ENCODE assay signal across 16 cellular contexts in the genomic region with DNA sequence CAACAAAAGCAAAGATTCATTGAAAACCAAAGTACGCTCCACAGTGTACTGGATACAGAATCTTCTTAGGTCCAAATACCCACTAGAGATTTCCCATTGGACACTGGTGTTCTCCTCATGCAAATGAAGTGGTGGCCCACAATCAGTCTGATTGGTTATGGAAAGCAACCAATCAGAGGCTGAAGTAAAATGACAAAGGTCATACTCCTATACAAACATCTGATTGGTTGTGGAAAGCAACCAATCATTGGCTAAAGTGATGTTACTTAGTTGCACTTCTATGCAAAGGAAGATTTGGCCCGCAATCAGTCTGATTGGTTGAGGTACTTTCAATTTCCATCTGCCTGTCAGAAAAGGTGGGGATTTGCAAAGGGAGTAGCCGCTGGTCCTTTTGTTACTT. TPM values are rescaled to one million over a fixed set of nuclear protein-coding genes. Genes with fewer than 3 reads are reported as not detected.
A peak's percentile ranks its signal among the peaks of the same experiment; 100 is the strongest.
DNase-seq lines count a peak whose midpoint lies in the region; ATAC-seq and TF ChIP-seq lines count a peak whose summit lies in the region.
"Had no signal": no experiment of that assay in that cellular context is flagged by ENCODE, and none has a peak within 500 bp of the region (broad histone marks: within the 10 kb centered on the region; RNA-seq: fewer than 3 reads in every experiment).

No MANE protein-coding gene starts in this region.

- no peak overlapping the region for H3K9ac ChIP-seq in DND-41 (ENCODE audit: low read depth, low read length)

- H3K79me2 ChIP-seq in DND-41 (ENCODE audit: insufficient read depth, low read length), result peaks cover 9% of the 10 kb centered on the region

- CTCF ChIA-PET in A673 (lab: Charles Lee), result no interaction called here

- H3K27me3 ChIP-seq in A673 (replicated peaks; ENCODE audit: insufficient read depth, low read depth, low read length, poor library complexity), result no peaks in the 10 kb centered on the region
- H3K27me3 ChIP-seq in DND-41 (ENCODE audit: insufficient read depth, low read length, poor library complexity), result no peaks in the 10 kb centered on the region
- H3K27me3 ChIP-seq: colonic mucosa, hepatocyte, uterus had no signal

- H4K20me1 ChIP-seq in DND-41 (ENCODE audit: insufficient read depth, low read length), result no peaks in the 10 kb centered on the region

- TF ChIP-seq CTCF in A673 (conservative IDR thresholded peaks at IDR 0.05; ENCODE audit: low read depth, low read length) (no peak), DND-41 (IDR thresholded peaks at IDR 0.05; ENCODE audit: borderline replicate concordance, extremely low read depth, low read length, poor library complexity, severe bottlenecking) (no peak), choroid plexus epithelial cell (conservative IDR thresholded peaks at IDR 0.05; ENCODE audit: low read depth, low read length) (no peak), lower leg skin (IDR thresholded peaks at IDR 0.05) (no peak)

- no peak overlapping the region for H3K4me3 ChIP-seq in A673 (ENCODE audit: low read depth, low read length, poor library complexity, severe bottlenecking)
- no peak overlapping the region for H3K4me3 ChIP-seq in DND-41 (ENCODE audit: low read depth in 1 of 2, low read length in 2 of 2)
- no peak overlapping the region for H3K4me3 ChIP-seq in choroid plexus epithelial cell (ENCODE audit: low read depth, low read length)
- H3K4me3 ChIP-seq in lower leg skin (ENCODE audit: low read depth, poor library complexity, severe bottlenecking), result no peak overlapping the region
- H3K4me3 ChIP-seq: colonic mucosa, HAP-1, hepatocyte, uterus had no signal

- peak overlapping the region; percentile 87 for H2AFZ ChIP-seq in DND-41 (ENCODE audit: low read depth, low read length)

- intact Hi-C loops in A673 (cut with micrococcal nuclease; ENCODE audit: unreplicated experiment), result no loop called here
- intact Hi-C loops in lower leg skin (cut with DNase I; ENCODE audit: low total_unique reads), result no loop called here

- H3K4me1 ChIP-seq in A673 (ENCODE audit: insufficient read depth, low read length, poor library complexity, severe bottlenecking) (peaks cover 3% of the 10 kb centered on the region), DND-41 (ENCODE audit: insufficient read depth, low read length) (peaks cover 22% of the 10 kb centered on the region)
- H3K4me1 ChIP-seq: colonic mucosa, HAP-1 had no signal

- POLR2A ChIA-PET in A673 (lab: Charles Lee; ENCODE audit: low non-redundant PET), result no interaction called here

- H3K36me3 ChIP-seq in A673 (ENCODE audit: insufficient read depth, low read length, poor library complexity, severe bottlenecking) (no peaks in the 10 kb centered on the region), DND-41 (ENCODE audit: insufficient read depth, low read length) (no peaks in the 10 kb centered on the region; the same call in 1 of the 2 replicates)
- H3K36me3 ChIP-seq: colonic mucosa, HAP-1, uterus had no signal

- BruUV-seq in A673 (replicated peaks; lab: Mats Ljungman, UMichigan), result no TSS peak

- H3K9me3 ChIP-seq in A673 (ENCODE audit: low read depth, low read length, poor library complexity, severe bottlenecking), result no peaks in the 10 kb centered on the region
- no peaks in the 10 kb centered on the region for H3K9me3 ChIP-seq in DND-41 (ENCODE audit: insufficient read depth, low read length, severe bottlenecking)
- H3K9me3 ChIP-seq: colonic mucosa, HAP-1, uterus had no signal

- H3K27ac ChIP-seq in A673 (ENCODE audit: low read depth, low read length, poor library complexity, severe bottlenecking) (no peak overlapping the region), DND-41 (ENCODE audit: low read length) (no peak overlapping the region)
- H3K27ac ChIP-seq: colonic mucosa, hepatocyte had no signal

- no peak for ATAC-seq in DND-41 (ENCODE audit: insufficient read depth, low read depth)
- ATAC-seq in HG03175 (IDR thresholded peaks at IDR 0.05; ENCODE audit: unreplicated experiment), result no peak
- ATAC-seq in HG02970 (IDR thresholded peaks at IDR 0.05; ENCODE audit: low FRiP score, unreplicated experiment), result no peak
- ATAC-seq: left colon; stimulated activated effector memory CD8-positive, alpha-beta T cell treated with anti-CD3 and anti-CD28 coated beads, Interleukin-12 subunit alpha, Interleukin-12 subunit beta, amount 100 ng/mL, for 72 hours had no signal

- WGBS in lower leg skin, 2 donors, result 96 to 100% methylated on average over 3 of the region's 3 CpGs

- no peak for TF ChIP-seq POLR2A in lower leg skin (IDR thresholded peaks at IDR 0.05)

- DNase-seq in A673 (ENCODE audit: low spot score), result peak; percentile 28
- DNase-seq in DND-41, result no peak
- peak; percentile 89 for DNase-seq in NCI-H2227 treated with DMSO at 0.1 percent for 48 hours (lab: John Stamatoyannopoulos, UW)
- peak; percentile 12 for DNase-seq in choroid plexus epithelial cell (ENCODE audit: low read depth)
- DNase-seq in AG08395 (ENCODE audit: low spot score), result no peak
- no peak for DNase-seq in lower leg skin (ENCODE audit: low spot score in 2 of 2)
- DNase-seq: C1 segment of cervical spinal cord; colonic mucosa; left colon; NK-92 treated with Interleukin-12 subunit alpha and Interleukin-12 subunit beta, amount 100 ng/mL, for 24 hours; uterus had no signal

- no peak overlapping the region for H3K4me2 ChIP-seq in DND-41 (ENCODE audit: insufficient read depth, low read length)

RNA-seq across cellular contexts. Expression of a gene that starts 1.3 kb away (rescaled TPM):
- total RNA-seq in A673 (2021), result 16.6 and 18.0 TPM in 2 replicates
- 10 to 100 TPM; 33.5 to 74.7 (median 53.6) TPM for total RNA-seq in lower leg skin

RNA-seq across cellular contexts. Expression of a gene that starts 56.8 kb away (rescaled TPM):
- total RNA-seq in A673 (2021), result 48.4 and 57.3 TPM in 2 replicates
- total RNA-seq in lower leg skin, result 10 to 100 TPM; 12.9 to 28.9 (median 15.7) TPM

RNA-seq across cellular contexts. Expression of a gene that starts 56.9 kb away (rescaled TPM):
- total RNA-seq in A673 (2021) (37.8 and 43.0 TPM in 2 replicates), lower leg skin (1 to 10 TPM; 1.2 to 2.0 (median 1.6) TPM)

Comparison
In these comparisons a context has a peak if more than half of its experiments do, and no peak if none do; other contexts are left out.
1. DNase-seq: peak in A673 (single experiment), NCI-H2227 treated with DMSO at 0.1 percent for 48 hours (single experiment) and choroid plexus epithelial cell (single experiment); none in DND-41 (single experiment), AG08395 (single experiment) and lower leg skin (0 of 2).
2. RNA of a gene that starts 56.9 kb away (total RNA-seq): 37.8 to 43.0 TPM in A673; 1.2 to 2.0 TPM in lower leg skin; every median in the first group is over 10 times any median in the second.